ENCODE assay signal across 17 cellular contexts in genomic region chr17:27493088-27493487, GRCh38. TPM values are rescaled to one million over a fixed set of nuclear protein-coding genes. Genes with fewer than 3 reads are reported as not detected.
DNase-seq lines count a peak whose midpoint lies in the region; ATAC-seq and TF ChIP-seq lines count a peak whose summit lies in the region.
"Had no signal": no experiment of that assay in that cellular context is flagged by ENCODE, and none has a peak within 500 bp of the region (broad histone marks: within the 10 kb centered on the region; RNA-seq: fewer than 3 reads in every experiment).

No MANE protein-coding gene starts in this region.

- WGBS in thyroid gland, 2 donors = 66 to 81% methylated on average over 4 of the region's 4 CpGs

- H3K36me3 ChIP-seq in lower lobe of right lung (no peaks in the 10 kb centered on the region), thyroid gland (no peaks in the 10 kb centered on the region)
- H3K36me3 ChIP-seq: MG63 had no signal

- peaks cover 76% of the 10 kb centered on the region for H3K4me1 ChIP-seq in lower lobe of right lung
- peaks cover 64 to 84% of the 10 kb centered on the region in 2 donors for H3K4me1 ChIP-seq in thyroid gland

- H3K27me3 Mint-ChIP-seq in CD14-positive monocyte (ENCODE audit: low read depth in 3 of 3) = no peaks in the 10 kb centered on the region

- peaks cover 78% of the 10 kb centered on the region for H3K4me1 Mint-ChIP-seq in CD14-positive monocyte

- ATAC-seq in lower lobe of right lung (no peak), GM21717 (IDR thresholded peaks at IDR 0.05; ENCODE audit: unreplicated experiment) (no peak), HG03108 (IDR thresholded peaks at IDR 0.05; ENCODE audit: unreplicated experiment) (no peak)
- ATAC-seq: HepG2, PC-3 had no signal

- no peak overlapping the region for H3K4me3 ChIP-seq in lower lobe of right lung
- no peak overlapping the region for H3K4me3 ChIP-seq in thyroid gland (replicated peaks in 1 of 3)
- H3K4me3 ChIP-seq in coronary artery = no peak overlapping the region
- H3K4me3 ChIP-seq: MG63 had no signal

- H3K9me3 ChIP-seq in lower lobe of right lung (no peaks in the 10 kb centered on the region), thyroid gland (no peaks in the 10 kb centered on the region)
- H3K9me3 ChIP-seq: MG63 had no signal

- intact Hi-C loops in CD14-positive monocyte (cut with micrococcal nuclease) = loop anchor here (5.0 kb wide), 2 partner anchors 36 to 39 kb away; partner anchors contain the start of gene KSR1 (in 1 of the 2)
- intact Hi-C loops in lower lobe of right lung (cut with DNase I) = no loop called here
- intact Hi-C loops in thyroid gland (cut with DNase I) = no loop called here

- no peak for DNase-seq in CD14-positive monocyte (ENCODE audit: low spot score)
- DNase-seq in caudate nucleus (lab: John Stamatoyannopoulos, UW) = no peak
- DNase-seq in lower lobe of right lung = no peak
- DNase-seq in thyroid gland = no peak
- no peak for DNase-seq in COR-L47 (lab: John Stamatoyannopoulos, UW)
- no peak for DNase-seq in coronary artery (ENCODE audit: low spot score)
- DNase-seq: DMS79 treated with DMSO at 0.1 percent for 48 hours, GOT3, HFFc6, MG63, NCI-H1092 treated with DMSO at 0.1 percent for 48 hours, NCI-H187, NCI-H446, PC-3 had no signal

- no peaks in the 10 kb centered on the region for H3K27me3 ChIP-seq in lower lobe of right lung (ENCODE audit: low read depth)
- no peaks in the 10 kb centered on the region for H3K27me3 ChIP-seq in thyroid gland
- H3K27me3 ChIP-seq: MG63 had no signal

- H3K4me3 Mint-ChIP-seq in CD14-positive monocyte = no peak overlapping the region
- H3K4me3 Mint-ChIP-seq: HFFc6 had no signal

- TF ChIP-seq CTCF in CD14-positive monocyte (IDR thresholded peaks at IDR 0.05) (no peak), lower lobe of right lung (IDR thresholded peaks at IDR 0.05) (no peak), thyroid gland (IDR thresholded peaks at IDR 0.05) (no peak), coronary artery (IDR thresholded peaks at IDR 0.05) (no peak)

- H3K27ac Mint-ChIP-seq in CD14-positive monocyte = peak overlapping the region in 5 of 7 donors; percentile 35 to 94 (median 91)
- H3K27ac Mint-ChIP-seq: HFFc6 had no signal

- H3K36me3 Mint-ChIP-seq in CD14-positive monocyte = peaks cover 18 to 26% of the 10 kb centered on the region in 2 donors

- H3K27ac ChIP-seq in caudate nucleus (ENCODE audit: low read depth, low read length) = peak overlapping the region; percentile 77
- peak overlapping the region; percentile 13 for H3K27ac ChIP-seq in lower lobe of right lung
- peak overlapping the region; percentile 98 to 100 (median 99) for H3K27ac ChIP-seq in thyroid gland
- peak overlapping the region in 1 of 2 donors; percentile 91 for H3K27ac ChIP-seq in coronary artery

- H3K9me3 Mint-ChIP-seq in CD14-positive monocyte = no peaks in the 10 kb centered on the region
- H3K9me3 Mint-ChIP-seq: HFFc6 had no signal

- TF ChIP-seq POLR2A in thyroid gland (IDR thresholded peaks at IDR 0.05) = no peak

RNA-seq across cellular contexts. Expression of gene KSR1, which starts 36.8 kb away (rescaled TPM):
- polyA plus RNA-seq in CD14-positive monocyte = 1 to 10 TPM; 1.2 to 4.2 TPM
- total RNA-seq in lower lobe of right lung (59.6 TPM), thyroid gland (10 to 100 TPM; 35.9 to 75.5 (median 67.7) TPM)

Comparison
In these comparisons a context has a peak if more than half of its experiments do, and no peak if none do; other contexts are left out.
1. intact Hi-C loops: an anchor here in CD14-positive monocyte (5.0 kb wide); none called in lower lobe of right lung and thyroid gland.